Comparison of ENCODE assay signal across 17 cellular contexts in genomic region chr4:19063662-19064061, GRCh38.
A peak's percentile ranks its signal among the peaks of the same experiment; 100 is the strongest.
DNase-seq lines count a peak whose midpoint lies in the region; ATAC-seq lines count a peak whose summit lies in the region.
"Had no signal": no experiment of that assay in that cellular context is flagged by ENCODE, and none has a peak within 500 bp of the region (broad histone marks: within the 10 kb centered on the region; RNA-seq: fewer than 3 reads in every experiment).

No MANE protein-coding gene starts in this region.

- no peak overlapping the region for H3K27ac ChIP-seq in mesendoderm (ENCODE audit: low read depth, low read length)
- H3K27ac ChIP-seq: 22Rv1, BLaER1, HL-60 had no signal

- H3K79me2 ChIP-seq in mesendoderm (ENCODE audit: control insufficient read depth, insufficient read depth, low read length): no peaks in the 10 kb centered on the region

- H3K56ac ChIP-seq in mesendoderm (ENCODE audit: low read length): no peak overlapping the region

- H3K36me3 ChIP-seq in mesendoderm (ENCODE audit: control insufficient read depth, insufficient read depth, low read length): no peaks in the 10 kb centered on the region
- H3K36me3 ChIP-seq: BLaER1 had no signal

- H3K23ac ChIP-seq in mesendoderm (ENCODE audit: low read length): no peak overlapping the region

- no peak overlapping the region for H2BK15ac ChIP-seq in mesendoderm (replicated peaks; ENCODE audit: low read depth)

- no peak overlapping the region for H2BK120ac ChIP-seq in mesendoderm (ENCODE audit: low read depth, low read length)

- whole genome bisulfite sequencing in mesendoderm (ENCODE audit: extremely low coverage, insufficient coverage, low lambda C conversion rate): no CpG with 5 or more reads among the region's 5 CpGs

- no peak overlapping the region for H3K18ac ChIP-seq in mesendoderm (ENCODE audit: low read length)

- no peaks in the 10 kb centered on the region for H3K4me1 ChIP-seq in mesendoderm (ENCODE audit: control insufficient read depth, low read depth, low read length)
- H3K4me1 ChIP-seq: BLaER1, Caco-2 had no signal

- no peak overlapping the region for H3K4ac ChIP-seq in mesendoderm (ENCODE audit: low read depth, low read length)

- DNase-seq in NCI-H748 (lab: John Stamatoyannopoulos, UW; ENCODE audit: unreplicated experiment) (peak; percentile 21), NCI-H748 treated with DMSO at 0.1 percent for 48 hours (lab: John Stamatoyannopoulos, UW) (no peak), amniotic epithelial cell (ENCODE audit: low read depth) (peak; percentile 5), mesendoderm (peak; percentile 72), HuH-7 (ENCODE audit: low spot score) (no peak)
- no peak for DNase-seq in activated CD4-positive, alpha-beta T cell treated with anti-CD3 and anti-CD28 coated beads, Interleukin-2, amount 50 U/mL, for 48 hours
- DNase-seq: AML-193; CD8-positive, alpha-beta memory T cell; DND-41; IMR-90; KBM-7 had no signal

- H4K8ac ChIP-seq in mesendoderm (ENCODE audit: low read depth, low read length): no peak overlapping the region

- no peaks in the 10 kb centered on the region for H3K27me3 ChIP-seq in mesendoderm (ENCODE audit: insufficient read depth, low read length, poor library complexity)
- H3K27me3 ChIP-seq: BLaER1 had no signal

- no peak overlapping the region for H2AK5ac ChIP-seq in mesendoderm (ENCODE audit: low read length)

- H3K4me2 ChIP-seq in mesendoderm (ENCODE audit: low read length): no peak overlapping the region
- H3K4me2 ChIP-seq: BLaER1 had no signal

- no peak overlapping the region for H3K4me3 ChIP-seq in mesendoderm (ENCODE audit: low read length)
- H3K4me3 ChIP-seq: BLaER1, GM12878 had no signal

- no peak for ATAC-seq in HG03571 (IDR thresholded peaks at IDR 0.05; ENCODE audit: unreplicated experiment)
- ATAC-seq: GM12878 had no signal

- H3K9ac ChIP-seq in mesendoderm (ENCODE audit: low read length): no peak overlapping the region
- H3K9ac ChIP-seq: BLaER1 had no signal

- H4K5ac ChIP-seq in mesendoderm (ENCODE audit: low read length): no peak overlapping the region

- no peak overlapping the region for H2BK5ac ChIP-seq in mesendoderm (ENCODE audit: low read length)

- H3K79me1 ChIP-seq in mesendoderm (ENCODE audit: low read length): no peaks in the 10 kb centered on the region

Comparison
In these comparisons a context has a peak if more than half of its experiments do, and no peak if none do; other contexts are left out.
1. DNase-seq: peak in NCI-H748 (single experiment), amniotic epithelial cell (single experiment) and mesendoderm (single experiment); none in NCI-H748 treated with DMSO at 0.1 percent for 48 hours (single experiment), activated CD4-positive, alpha-beta T cell treated with anti-CD3 and anti-CD28 coated beads, Interleukin-2, amount 50 U/mL, for 48 hours (0 of 2) and HuH-7 (single experiment).